In genomic region chr3:189570916-189571315, GRCh38 we compare ENCODE assay signal across 14 cellular contexts.
DNase-seq lines count a peak whose midpoint lies in the region; ATAC-seq and TF ChIP-seq lines count a peak whose summit lies in the region.
"Had no signal": no experiment of that assay in that cellular context is flagged by ENCODE, and none has a peak within 500 bp of the region (broad histone marks: within the 10 kb centered on the region; RNA-seq: fewer than 3 reads in every experiment).

No MANE protein-coding gene starts in this region.

- TF ChIP-seq CTCF in osteoblast (IDR thresholded peaks at IDR 0.05; ENCODE audit: extremely low read depth, low read depth, low read length): no peak

- no peaks in the 10 kb centered on the region for H3K27me3 ChIP-seq in osteoblast (ENCODE audit: insufficient read depth, low read length)
- H3K27me3 ChIP-seq: upper lobe of right lung had no signal

- no peaks in the 10 kb centered on the region for H3K79me2 ChIP-seq in osteoblast (ENCODE audit: insufficient read depth, low read length)

- peak overlapping the region; percentile 30 for H3K4me2 ChIP-seq in osteoblast (ENCODE audit: insufficient read depth, low read length)
- H3K4me2 ChIP-seq: SK-N-SH had no signal

- no peak overlapping the region for H3K27ac Mint-ChIP-seq in activated CD4-positive, alpha-beta T cell treated with anti-CD3 and anti-CD28 coated beads for 36 hours
- H3K27ac Mint-ChIP-seq: nephron had no signal

- H2AFZ ChIP-seq in osteoblast (ENCODE audit: low read length): peak overlapping the region; percentile 64

- CTCF ChIA-PET in activated CD4-positive, alpha-beta T cell treated with anti-CD3 and anti-CD28 coated beads for 36 hours (lab: Charles Lee): no interaction called here

- POLR2A ChIA-PET in activated CD4-positive, alpha-beta T cell treated with anti-CD3 and anti-CD28 coated beads for 36 hours (lab: Charles Lee): no interaction called here

- no peak overlapping the region for H3K27ac ChIP-seq in osteoblast (ENCODE audit: low read depth, low read length)
- H3K27ac ChIP-seq: upper lobe of right lung had no signal

- H3K36me3 ChIP-seq in osteoblast (ENCODE audit: insufficient read depth, low read length): no peaks in the 10 kb centered on the region
- H3K36me3 ChIP-seq: upper lobe of right lung had no signal

- intact Hi-C loops in activated CD4-positive, alpha-beta T cell treated with anti-CD3 and anti-CD28 coated beads for 36 hours (cut with DNase I, micrococcal nuclease): loop anchor here (1.0 to 5.0 kb wide), 2 partner anchors 41 to 51 kb away; no protein-coding TSS in a partner anchor
- intact Hi-C loops in cardiac septum (cut with DNase I): no loop called here

- H3K4me1 Mint-ChIP-seq in activated CD4-positive, alpha-beta T cell treated with anti-CD3 and anti-CD28 coated beads for 36 hours: peaks cover 35% of the 10 kb centered on the region

- H3K4me3 Mint-ChIP-seq in activated CD4-positive, alpha-beta T cell treated with anti-CD3 and anti-CD28 coated beads for 36 hours: no peak overlapping the region
- H3K4me3 Mint-ChIP-seq: nephron had no signal

- no peaks in the 10 kb centered on the region for H4K20me1 ChIP-seq in osteoblast (ENCODE audit: insufficient read depth, low read length)

- no peaks in the 10 kb centered on the region for H3K36me3 Mint-ChIP-seq in activated CD4-positive, alpha-beta T cell treated with anti-CD3 and anti-CD28 coated beads for 36 hours (ENCODE audit: low read depth)

- H3K9me3 Mint-ChIP-seq in activated CD4-positive, alpha-beta T cell treated with anti-CD3 and anti-CD28 coated beads for 36 hours (ENCODE audit: low read depth): no peaks in the 10 kb centered on the region
- H3K9me3 Mint-ChIP-seq: nephron had no signal

- H3K4me3 ChIP-seq in osteoblast (ENCODE audit: insufficient read depth, low read length): no peak overlapping the region
- H3K4me3 ChIP-seq: upper lobe of right lung had no signal

- H3K4me1 ChIP-seq in osteoblast (ENCODE audit: insufficient read depth, low read length): peaks cover 11% of the 10 kb centered on the region
- H3K4me1 ChIP-seq: upper lobe of right lung had no signal

- no peaks in the 10 kb centered on the region for H3K9me3 ChIP-seq in osteoblast (ENCODE audit: low read depth, low read length)
- H3K9me3 ChIP-seq: SK-N-SH, upper lobe of right lung had no signal

- peaks cover 1% of the 10 kb centered on the region for H3K27me3 Mint-ChIP-seq in activated CD4-positive, alpha-beta T cell treated with anti-CD3 and anti-CD28 coated beads for 36 hours

- DNase-seq in activated CD4-positive, alpha-beta T cell treated with anti-CD3 and anti-CD28 coated beads for 36 hours: no peak
- no peak for DNase-seq in activated CD4-positive, alpha-beta T cell treated with anti-CD3 and anti-CD28 coated beads, Interleukin-2, amount 50 U/mL, for 1 hour
- DNase-seq in LHCN-M2 (ENCODE audit: low read depth) (peak; percentile 6), osteoblast (ENCODE audit: insufficient read length, low spot score, missing footprints) (no peak), Kasumi-1 (lab: John Stamatoyannopoulos, UW) (no peak), NCI-H446 (lab: John Stamatoyannopoulos, UW) (no peak), cardiac septum (ENCODE audit: low spot score) (no peak)
- DNase-seq: cortex of kidney; NCI-H2107; SK-N-SH; stimulated activated CD4-positive, alpha-beta T cell treated with anti-CD3 and anti-CD28 coated beads, Interleukin-4, amount 100 ng/mL, for 24 hours; upper lobe of right lung had no signal

- ATAC-seq in activated CD4-positive, alpha-beta T cell treated with anti-CD3 and anti-CD28 coated beads for 36 hours: peak; percentile 64
- ATAC-seq in HG02678 (IDR thresholded peaks at IDR 0.05; ENCODE audit: unreplicated experiment): peak; percentile 43
- ATAC-seq: upper lobe of right lung had no signal
